Comparison of ENCODE assay signal across 1 cellular context in the genomic region with DNA sequence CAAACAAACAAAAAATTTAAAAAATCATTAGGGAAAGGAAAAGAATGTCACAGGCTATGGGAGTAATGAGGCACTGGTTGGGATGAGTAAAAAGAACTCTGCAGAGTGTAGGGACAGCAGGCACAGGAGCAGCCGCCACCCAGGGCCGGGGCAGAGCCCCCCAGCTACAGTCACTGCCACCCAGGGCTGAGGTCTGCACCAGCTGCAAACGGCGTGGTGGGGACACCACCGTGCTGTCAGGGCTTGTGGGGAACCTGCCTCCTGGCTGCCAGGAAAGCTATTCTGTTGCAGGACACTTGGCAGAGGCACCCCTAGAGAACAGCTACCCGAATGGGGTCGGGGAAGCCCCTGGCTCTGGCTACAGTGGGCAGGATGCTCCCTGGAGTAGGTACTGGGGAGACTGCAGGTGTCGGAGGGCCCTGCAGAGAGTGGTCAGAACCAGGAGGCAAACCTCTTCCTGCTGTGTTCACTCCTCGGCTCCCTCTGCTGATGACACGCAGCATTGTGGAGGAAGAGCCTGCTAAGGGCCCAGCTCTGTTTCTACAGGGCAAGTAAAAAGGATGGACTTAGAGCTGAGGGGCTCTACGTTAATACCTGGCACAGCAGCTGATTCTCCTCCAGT.
TF ChIP-seq lines count a peak whose summit lies in the region.

No MANE protein-coding gene starts in this region.

TF ChIP-seq in HepG2, 621 proteins besides CTCF, POLR2A, EP300 and RAD21 (continued from another document and continues in another):
- TF ChIP-seq, protein P1, sequence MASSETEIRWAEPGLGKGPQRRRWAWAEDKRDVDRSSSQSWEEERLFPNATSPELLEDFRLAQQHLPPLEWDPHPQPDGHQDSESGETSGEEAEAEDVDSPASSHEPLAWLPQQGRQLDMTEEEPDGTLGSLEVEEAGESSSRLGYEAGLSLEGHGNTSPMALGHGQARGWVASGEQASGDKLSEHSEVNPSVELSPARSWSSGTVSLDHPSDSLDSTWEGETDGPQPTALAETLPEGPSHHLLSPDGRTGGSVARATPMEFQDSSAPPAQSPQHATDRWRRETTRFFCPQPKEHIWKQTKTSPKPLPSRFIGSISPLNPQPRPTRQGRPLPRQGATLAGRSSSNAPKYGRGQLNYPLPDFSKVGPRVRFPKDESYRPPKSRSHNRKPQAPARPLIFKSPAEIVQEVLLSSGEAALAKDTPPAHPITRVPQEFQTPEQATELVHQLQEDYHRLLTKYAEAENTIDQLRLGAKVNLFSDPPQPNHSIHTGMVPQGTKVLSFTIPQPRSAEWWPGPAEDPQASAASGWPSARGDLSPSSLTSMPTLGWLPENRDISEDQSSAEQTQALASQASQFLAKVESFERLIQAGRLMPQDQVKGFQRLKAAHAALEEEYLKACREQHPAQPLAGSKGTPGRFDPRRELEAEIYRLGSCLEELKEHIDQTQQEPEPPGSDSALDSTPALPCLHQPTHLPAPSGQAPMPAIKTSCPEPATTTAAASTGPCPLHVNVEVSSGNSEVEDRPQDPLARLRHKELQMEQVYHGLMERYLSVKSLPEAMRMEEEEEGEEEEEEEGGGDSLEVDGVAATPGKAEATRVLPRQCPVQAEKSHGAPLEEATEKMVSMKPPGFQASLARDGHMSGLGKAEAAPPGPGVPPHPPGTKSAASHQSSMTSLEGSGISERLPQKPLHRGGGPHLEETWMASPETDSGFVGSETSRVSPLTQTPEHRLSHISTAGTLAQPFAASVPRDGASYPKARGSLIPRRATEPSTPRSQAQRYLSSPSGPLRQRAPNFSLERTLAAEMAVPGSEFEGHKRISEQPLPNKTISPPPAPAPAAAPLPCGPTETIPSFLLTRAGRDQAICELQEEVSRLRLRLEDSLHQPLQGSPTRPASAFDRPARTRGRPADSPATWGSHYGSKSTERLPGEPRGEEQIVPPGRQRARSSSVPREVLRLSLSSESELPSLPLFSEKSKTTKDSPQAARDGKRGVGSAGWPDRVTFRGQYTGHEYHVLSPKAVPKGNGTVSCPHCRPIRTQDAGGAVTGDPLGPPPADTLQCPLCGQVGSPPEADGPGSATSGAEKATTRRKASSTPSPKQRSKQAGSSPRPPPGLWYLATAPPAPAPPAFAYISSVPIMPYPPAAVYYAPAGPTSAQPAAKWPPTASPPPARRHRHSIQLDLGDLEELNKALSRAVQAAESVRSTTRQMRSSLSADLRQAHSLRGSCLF (CRISPR knock-in tag; IDR thresholded peaks at IDR 0.05; ENCODE audit: borderline replicate concordance): no peak
- no peak for TF ChIP-seq TOE1 (CRISPR knock-in tag; IDR thresholded peaks at IDR 0.05)
- TF ChIP-seq, protein P2, sequence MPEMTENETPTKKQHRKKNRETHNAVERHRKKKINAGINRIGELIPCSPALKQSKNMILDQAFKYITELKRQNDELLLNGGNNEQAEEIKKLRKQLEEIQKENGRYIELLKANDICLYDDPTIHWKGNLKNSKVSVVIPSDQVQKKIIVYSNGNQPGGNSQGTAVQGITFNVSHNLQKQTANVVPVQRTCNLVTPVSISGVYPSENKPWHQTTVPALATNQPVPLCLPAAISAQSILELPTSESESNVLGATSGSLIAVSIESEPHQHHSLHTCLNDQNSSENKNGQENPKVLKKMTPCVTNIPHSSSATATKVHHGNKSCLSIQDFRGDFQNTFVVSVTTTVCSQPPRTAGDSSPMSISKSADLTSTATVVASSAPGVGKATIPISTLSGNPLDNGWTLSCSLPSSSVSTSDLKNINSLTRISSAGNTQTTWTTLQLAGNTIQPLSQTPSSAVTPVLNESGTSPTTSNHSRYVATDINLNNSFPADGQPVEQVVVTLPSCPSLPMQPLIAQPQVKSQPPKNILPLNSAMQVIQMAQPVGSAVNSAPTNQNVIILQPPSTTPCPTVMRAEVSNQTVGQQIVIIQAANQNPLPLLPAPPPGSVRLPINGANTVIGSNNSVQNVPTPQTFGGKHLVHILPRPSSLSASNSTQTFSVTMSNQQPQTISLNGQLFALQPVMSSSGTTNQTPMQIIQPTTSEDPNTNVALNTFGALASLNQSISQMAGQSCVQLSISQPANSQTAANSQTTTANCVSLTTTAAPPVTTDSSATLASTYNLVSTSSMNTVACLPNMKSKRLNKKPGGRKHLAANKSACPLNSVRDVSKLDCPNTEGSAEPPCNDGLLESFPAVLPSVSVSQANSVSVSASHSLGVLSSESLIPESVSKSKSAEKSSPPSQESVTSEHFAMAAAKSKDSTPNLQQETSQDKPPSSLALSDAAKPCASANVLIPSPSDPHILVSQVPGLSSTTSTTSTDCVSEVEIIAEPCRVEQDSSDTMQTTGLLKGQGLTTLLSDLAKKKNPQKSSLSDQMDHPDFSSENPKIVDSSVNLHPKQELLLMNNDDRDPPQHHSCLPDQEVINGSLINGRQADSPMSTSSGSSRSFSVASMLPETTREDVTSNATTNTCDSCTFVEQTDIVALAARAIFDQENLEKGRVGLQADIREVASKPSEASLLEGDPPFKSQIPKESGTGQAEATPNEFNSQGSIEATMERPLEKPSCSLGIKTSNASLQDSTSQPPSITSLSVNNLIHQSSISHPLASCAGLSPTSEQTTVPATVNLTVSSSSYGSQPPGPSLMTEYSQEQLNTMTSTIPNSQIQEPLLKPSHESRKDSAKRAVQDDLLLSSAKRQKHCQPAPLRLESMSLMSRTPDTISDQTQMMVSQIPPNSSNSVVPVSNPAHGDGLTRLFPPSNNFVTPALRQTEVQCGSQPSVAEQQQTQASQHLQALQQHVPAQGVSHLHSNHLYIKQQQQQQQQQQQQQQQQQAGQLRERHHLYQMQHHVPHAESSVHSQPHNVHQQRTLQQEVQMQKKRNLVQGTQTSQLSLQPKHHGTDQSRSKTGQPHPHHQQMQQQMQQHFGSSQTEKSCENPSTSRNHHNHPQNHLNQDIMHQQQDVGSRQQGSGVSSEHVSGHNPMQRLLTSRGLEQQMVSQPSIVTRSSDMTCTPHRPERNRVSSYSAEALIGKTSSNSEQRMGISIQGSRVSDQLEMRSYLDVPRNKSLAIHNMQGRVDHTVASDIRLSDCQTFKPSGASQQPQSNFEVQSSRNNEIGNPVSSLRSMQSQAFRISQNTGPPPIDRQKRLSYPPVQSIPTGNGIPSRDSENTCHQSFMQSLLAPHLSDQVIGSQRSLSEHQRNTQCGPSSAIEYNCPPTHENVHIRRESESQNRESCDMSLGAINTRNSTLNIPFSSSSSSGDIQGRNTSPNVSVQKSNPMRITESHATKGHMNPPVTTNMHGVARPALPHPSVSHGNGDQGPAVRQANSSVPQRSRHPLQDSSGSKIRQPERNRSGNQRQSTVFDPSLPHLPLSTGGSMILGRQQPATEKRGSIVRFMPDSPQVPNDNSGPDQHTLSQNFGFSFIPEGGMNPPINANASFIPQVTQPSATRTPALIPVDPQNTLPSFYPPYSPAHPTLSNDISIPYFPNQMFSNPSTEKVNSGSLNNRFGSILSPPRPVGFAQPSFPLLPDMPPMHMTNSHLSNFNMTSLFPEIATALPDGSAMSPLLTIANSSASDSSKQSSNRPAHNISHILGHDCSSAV (CRISPR knock-in tag; IDR thresholded peaks at IDR 0.05; ENCODE audit: borderline replicate concordance): no peak
- TF ChIP-seq ELK4 (CRISPR knock-in tag; IDR thresholded peaks at IDR 0.05; ENCODE audit: borderline replicate concordance): no peak
- TF ChIP-seq, protein P3, sequence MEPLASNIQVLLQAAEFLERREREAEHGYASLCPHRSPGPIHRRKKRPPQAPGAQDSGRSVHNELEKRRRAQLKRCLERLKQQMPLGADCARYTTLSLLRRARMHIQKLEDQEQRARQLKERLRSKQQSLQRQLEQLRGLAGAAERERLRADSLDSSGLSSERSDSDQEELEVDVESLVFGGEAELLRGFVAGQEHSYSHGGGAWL (CRISPR knock-in tag; IDR thresholded peaks at IDR 0.05): no peak
- no peak for TF ChIP-seq ZNF280B (CRISPR knock-in tag; IDR thresholded peaks at IDR 0.05; ENCODE audit: borderline replicate concordance)
- no peak for TF ChIP-seq DMAP1 (CRISPR knock-in tag; IDR thresholded peaks at IDR 0.05)
- no peak for TF ChIP-seq TAF15 (IDR thresholded peaks at IDR 0.05; ENCODE audit: low read depth, low read length, poor library complexity, severe bottlenecking)
- TF ChIP-seq REPIN1 (CRISPR knock-in tag; IDR thresholded peaks at IDR 0.05; ENCODE audit: borderline replicate concordance, low read depth): no peak
- TF ChIP-seq, protein P4, sequence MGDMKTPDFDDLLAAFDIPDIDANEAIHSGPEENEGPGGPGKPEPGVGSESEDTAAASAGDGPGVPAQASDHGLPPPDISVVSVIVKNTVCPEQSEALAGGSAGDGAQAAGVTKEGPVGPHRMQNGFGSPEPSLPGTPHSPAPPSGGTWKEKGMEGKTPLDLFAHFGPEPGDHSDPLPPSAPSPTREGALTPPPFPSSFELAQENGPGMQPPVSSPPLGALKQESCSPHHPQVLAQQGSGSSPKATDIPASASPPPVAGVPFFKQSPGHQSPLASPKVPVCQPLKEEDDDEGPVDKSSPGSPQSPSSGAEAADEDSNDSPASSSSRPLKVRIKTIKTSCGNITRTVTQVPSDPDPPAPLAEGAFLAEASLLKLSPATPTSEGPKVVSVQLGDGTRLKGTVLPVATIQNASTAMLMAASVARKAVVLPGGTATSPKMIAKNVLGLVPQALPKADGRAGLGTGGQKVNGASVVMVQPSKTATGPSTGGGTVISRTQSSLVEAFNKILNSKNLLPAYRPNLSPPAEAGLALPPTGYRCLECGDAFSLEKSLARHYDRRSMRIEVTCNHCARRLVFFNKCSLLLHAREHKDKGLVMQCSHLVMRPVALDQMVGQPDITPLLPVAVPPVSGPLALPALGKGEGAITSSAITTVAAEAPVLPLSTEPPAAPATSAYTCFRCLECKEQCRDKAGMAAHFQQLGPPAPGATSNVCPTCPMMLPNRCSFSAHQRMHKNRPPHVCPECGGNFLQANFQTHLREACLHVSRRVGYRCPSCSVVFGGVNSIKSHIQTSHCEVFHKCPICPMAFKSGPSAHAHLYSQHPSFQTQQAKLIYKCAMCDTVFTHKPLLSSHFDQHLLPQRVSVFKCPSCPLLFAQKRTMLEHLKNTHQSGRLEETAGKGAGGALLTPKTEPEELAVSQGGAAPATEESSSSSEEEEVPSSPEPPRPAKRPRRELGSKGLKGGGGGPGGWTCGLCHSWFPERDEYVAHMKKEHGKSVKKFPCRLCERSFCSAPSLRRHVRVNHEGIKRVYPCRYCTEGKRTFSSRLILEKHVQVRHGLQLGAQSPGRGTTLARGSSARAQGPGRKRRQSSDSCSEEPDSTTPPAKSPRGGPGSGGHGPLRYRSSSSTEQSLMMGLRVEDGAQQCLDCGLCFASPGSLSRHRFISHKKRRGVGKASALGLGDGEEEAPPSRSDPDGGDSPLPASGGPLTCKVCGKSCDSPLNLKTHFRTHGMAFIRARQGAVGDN (CRISPR knock-in tag; IDR thresholded peaks at IDR 0.05): peak; percentile 33; the same call in 1 of the 2 replicates
- TF ChIP-seq ZNF333 (CRISPR knock-in tag; IDR thresholded peaks at IDR 0.05; ENCODE audit: borderline replicate concordance): no peak
- TF ChIP-seq, protein P5, sequence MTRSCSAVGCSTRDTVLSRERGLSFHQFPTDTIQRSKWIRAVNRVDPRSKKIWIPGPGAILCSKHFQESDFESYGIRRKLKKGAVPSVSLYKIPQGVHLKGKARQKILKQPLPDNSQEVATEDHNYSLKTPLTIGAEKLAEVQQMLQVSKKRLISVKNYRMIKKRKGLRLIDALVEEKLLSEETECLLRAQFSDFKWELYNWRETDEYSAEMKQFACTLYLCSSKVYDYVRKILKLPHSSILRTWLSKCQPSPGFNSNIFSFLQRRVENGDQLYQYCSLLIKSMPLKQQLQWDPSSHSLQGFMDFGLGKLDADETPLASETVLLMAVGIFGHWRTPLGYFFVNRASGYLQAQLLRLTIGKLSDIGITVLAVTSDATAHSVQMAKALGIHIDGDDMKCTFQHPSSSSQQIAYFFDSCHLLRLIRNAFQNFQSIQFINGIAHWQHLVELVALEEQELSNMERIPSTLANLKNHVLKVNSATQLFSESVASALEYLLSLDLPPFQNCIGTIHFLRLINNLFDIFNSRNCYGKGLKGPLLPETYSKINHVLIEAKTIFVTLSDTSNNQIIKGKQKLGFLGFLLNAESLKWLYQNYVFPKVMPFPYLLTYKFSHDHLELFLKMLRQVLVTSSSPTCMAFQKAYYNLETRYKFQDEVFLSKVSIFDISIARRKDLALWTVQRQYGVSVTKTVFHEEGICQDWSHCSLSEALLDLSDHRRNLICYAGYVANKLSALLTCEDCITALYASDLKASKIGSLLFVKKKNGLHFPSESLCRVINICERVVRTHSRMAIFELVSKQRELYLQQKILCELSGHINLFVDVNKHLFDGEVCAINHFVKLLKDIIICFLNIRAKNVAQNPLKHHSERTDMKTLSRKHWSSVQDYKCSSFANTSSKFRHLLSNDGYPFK (CRISPR knock-in tag; IDR thresholded peaks at IDR 0.05; ENCODE audit: borderline replicate concordance): no peak
- TF ChIP-seq ZNF674 (CRISPR knock-in tag; IDR thresholded peaks at IDR 0.05; ENCODE audit: low read depth): no peak
- peak; percentile 30; the same call in 1 of the 2 replicates for TF ChIP-seq THAP11 (CRISPR knock-in tag; IDR thresholded peaks at IDR 0.05)
- TF ChIP-seq, protein P6, sequence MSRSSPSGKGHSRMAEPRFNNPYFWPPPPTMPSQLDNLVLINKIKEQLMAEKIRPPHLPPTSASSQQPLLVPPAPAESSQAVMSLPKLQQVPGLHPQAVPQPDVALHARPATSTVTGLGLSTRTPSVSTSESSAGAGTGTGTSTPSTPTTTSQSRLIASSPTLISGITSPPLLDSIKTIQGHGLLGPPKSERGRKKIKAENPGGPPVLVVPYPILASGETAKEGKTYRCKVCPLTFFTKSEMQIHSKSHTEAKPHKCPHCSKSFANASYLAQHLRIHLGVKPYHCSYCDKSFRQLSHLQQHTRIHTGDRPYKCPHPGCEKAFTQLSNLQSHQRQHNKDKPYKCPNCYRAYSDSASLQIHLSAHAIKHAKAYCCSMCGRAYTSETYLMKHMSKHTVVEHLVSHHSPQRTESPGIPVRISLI (CRISPR knock-in tag; IDR thresholded peaks at IDR 0.05; ENCODE audit: borderline replicate concordance): no peak
